In genomic region chr17:73255671-73256181, GRCh38 we compare ENCODE assay signal across 1 cellular context.
TF ChIP-seq lines count a peak whose summit lies in the region.

No MANE protein-coding gene starts in this region.

TF ChIP-seq in HepG2, 621 proteins besides CTCF, POLR2A, EP300 and RAD21 (continued from another document and continues in another):
- TF ChIP-seq RERE (CRISPR knock-in tag; IDR thresholded peaks at IDR 0.05; ENCODE audit: low read depth) (no peak), IRF9 (CRISPR knock-in tag; IDR thresholded peaks at IDR 0.05; ENCODE audit: borderline replicate concordance) (no peak), PAX8 (CRISPR knock-in tag; IDR thresholded peaks at IDR 0.05; ENCODE audit: borderline replicate concordance) (no peak), POLR2G (IDR thresholded peaks at IDR 0.05; ENCODE audit: low read depth, low read length) (no peak), HIC2 (CRISPR knock-in tag; IDR thresholded peaks at IDR 0.05; ENCODE audit: low read depth) (no peak), ZNF776 (CRISPR knock-in tag; IDR thresholded peaks at IDR 0.05) (no peak), ZNF501 (CRISPR knock-in tag; IDR thresholded peaks at IDR 0.05) (peak; percentile 52; the same call in 1 of the 2 replicates), PCBP2 (optimal IDR thresholded peaks at IDR 0.05; ENCODE audit: low read depth, low read length, poor library complexity, severe bottlenecking) (no peak), ZNF850 (CRISPR knock-in tag; conservative IDR thresholded peaks at IDR 0.05) (no peak), DNMT1 (CRISPR knock-in tag; IDR thresholded peaks at IDR 0.05) (no peak), MZF1 (CRISPR knock-in tag; IDR thresholded peaks at IDR 0.05; ENCODE audit: borderline replicate concordance) (0 out of 2 replicates have a peak, but pooled peaks have one; percentile 17), SNAI1 (CRISPR knock-in tag; IDR thresholded peaks at IDR 0.05; ENCODE audit: borderline replicate concordance) (no peak), TGIF2 (CRISPR knock-in tag; IDR thresholded peaks at IDR 0.05) (no peak), TARDBP (CRISPR knock-in tag; IDR thresholded peaks at IDR 0.05) (no peak), ZKSCAN1 (IDR thresholded peaks at IDR 0.05; ENCODE audit: low read length) (no peak), ZNF10 (CRISPR knock-in tag; IDR thresholded peaks at IDR 0.05; ENCODE audit: borderline replicate concordance, low read depth) (no peak), ZNF30 (CRISPR knock-in tag; IDR thresholded peaks at IDR 0.05) (no peak), ZNF282 (IDR thresholded peaks at IDR 0.05; ENCODE audit: partially characterized antibody) (no peak), THRA (CRISPR knock-in tag; IDR thresholded peaks at IDR 0.05; ENCODE audit: borderline replicate concordance) (peak; percentile 55; the same call in 1 of the 2 replicates), ZFP36L1 (CRISPR knock-in tag; IDR thresholded peaks at IDR 0.05) (no peak), UBTF (CRISPR knock-in tag; IDR thresholded peaks at IDR 0.05) (no peak), NFKBIZ (CRISPR knock-in tag; IDR thresholded peaks at IDR 0.05) (no peak), KLF6 (CRISPR knock-in tag; IDR thresholded peaks at IDR 0.05) (0 out of 2 replicates have a peak, but pooled peaks have one; percentile 39), ZNF724P (CRISPR knock-in tag; IDR thresholded peaks at IDR 0.05; ENCODE audit: borderline replicate concordance) (peak; percentile 48; the same call in 1 of the 2 replicates), NFRKB (IDR thresholded peaks at IDR 0.05) (no peak), ZNF205 (CRISPR knock-in tag; IDR thresholded peaks at IDR 0.05) (no peak), SUZ12 (IDR thresholded peaks at IDR 0.05; ENCODE audit: low read depth, low read length) (no peak), NBN (conservative IDR thresholded peaks at IDR 0.05) (no peak), TEF (CRISPR knock-in tag; IDR thresholded peaks at IDR 0.05) (no peak), ZNF264 (CRISPR knock-in tag; IDR thresholded peaks at IDR 0.05) (no peak), LCORL (IDR thresholded peaks at IDR 0.05) (no peak), LCORL (CRISPR knock-in tag; IDR thresholded peaks at IDR 0.05) (no peak), GATAD2A (CRISPR knock-in tag; IDR thresholded peaks at IDR 0.05) (peak; percentile 66; the same call in 1 of the 2 replicates), ZNF160 (CRISPR knock-in tag; IDR thresholded peaks at IDR 0.05) (no peak), ZMYM2 (CRISPR knock-in tag; IDR thresholded peaks at IDR 0.05) (no peak), AHR (CRISPR knock-in tag; IDR thresholded peaks at IDR 0.05) (peak; percentile 74; the same call in 1 of the 2 replicates), ZNF513 (CRISPR knock-in tag; conservative IDR thresholded peaks at IDR 0.05) (no peak), ATF6 (CRISPR knock-in tag; conservative IDR thresholded peaks at IDR 0.05) (0 out of 2 replicates have a peak, but pooled peaks have one; percentile 41), ZNF576 (CRISPR knock-in tag; IDR thresholded peaks at IDR 0.05) (no peak), ZNF335 (CRISPR knock-in tag; IDR thresholded peaks at IDR 0.05) (0 out of 2 replicates have a peak, but pooled peaks have one; percentile 30), BATF2 (CRISPR knock-in tag; IDR thresholded peaks at IDR 0.05) (no peak), SRF (IDR thresholded peaks at IDR 0.05; ENCODE audit: low read depth, low read length) (no peak), ZFP41 (CRISPR knock-in tag; IDR thresholded peaks at IDR 0.05; ENCODE audit: borderline replicate concordance) (no peak), ZNF563 (CRISPR knock-in tag; IDR thresholded peaks at IDR 0.05) (no peak), RORA (CRISPR knock-in tag; IDR thresholded peaks at IDR 0.05) (no peak), ZNF558 (CRISPR knock-in tag; IDR thresholded peaks at IDR 0.05; ENCODE audit: borderline replicate concordance) (no peak), FOXO1 (CRISPR knock-in tag; IDR thresholded peaks at IDR 0.05) (peak; percentile 73), DRAP1 (CRISPR knock-in tag; IDR thresholded peaks at IDR 0.05) (no peak)
